11 cellular contexts compared by ENCODE assay signal in the genomic region with DNA sequence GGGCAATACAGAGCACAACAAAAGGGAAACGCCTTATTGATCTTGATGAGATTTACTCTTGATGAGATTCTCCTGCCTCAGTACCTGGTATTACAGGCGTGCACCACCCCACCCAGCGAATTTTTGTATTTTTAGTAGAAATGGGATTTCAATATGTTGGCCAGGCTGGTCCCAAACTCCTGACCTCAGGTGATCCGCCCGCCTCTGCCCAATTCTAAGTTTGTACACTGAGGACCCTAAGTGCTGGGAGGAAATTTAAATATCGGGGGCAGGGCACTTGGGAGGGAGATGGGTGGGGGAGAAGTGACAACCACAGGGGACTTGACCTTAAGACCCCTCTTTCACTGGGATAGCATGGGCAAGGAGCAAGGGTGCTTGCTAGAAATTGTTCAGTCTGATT. TPM values are rescaled to one million over a fixed set of nuclear protein-coding genes. Genes with fewer than 3 reads are reported as not detected.
DNase-seq lines count a peak whose midpoint lies in the region; ATAC-seq lines count a peak whose summit lies in the region.
"Had no signal": no experiment of that assay in that cellular context is flagged by ENCODE, and none has a peak within 500 bp of the region (broad histone marks: within the 10 kb centered on the region; RNA-seq: fewer than 3 reads in every experiment).

No MANE protein-coding gene starts in this region.

- peaks cover 15% of the 10 kb centered on the region for H3K4me1 ChIP-seq in mesenchymal stem cell (ENCODE audit: control insufficient read depth, insufficient read depth, low read depth, low read length)

- H4K91ac ChIP-seq in mesenchymal stem cell (ENCODE audit: low read length): no peak overlapping the region

- H3K4me2 ChIP-seq in mesenchymal stem cell (ENCODE audit: low read length, poor library complexity, severe bottlenecking): peak overlapping the region; percentile 31

- no peak overlapping the region for H3K23ac ChIP-seq in mesenchymal stem cell (ENCODE audit: low read length in 2 of 2)

- H4K8ac ChIP-seq in mesenchymal stem cell (ENCODE audit: low read length): no peak overlapping the region

- H2BK120ac ChIP-seq in mesenchymal stem cell (ENCODE audit: low read depth, low read length): no peak overlapping the region

- H3K9me3 ChIP-seq in mesenchymal stem cell (ENCODE audit: control insufficient read depth, low read length): no peaks in the 10 kb centered on the region

- no peak for ATAC-seq in stimulated activated naive CD8-positive, alpha-beta T cell treated with anti-CD3 and anti-CD28 coated beads, Interleukin-15, Interleukin-2, amounts not matched to agents 100 U/mL and 50 U/mL, for 24 hours
- ATAC-seq in HG03442 (IDR thresholded peaks at IDR 0.05; ENCODE audit: unreplicated experiment) (no peak), HG03378 (IDR thresholded peaks at IDR 0.05; ENCODE audit: unreplicated experiment) (no peak)
- ATAC-seq: left ventricle myocardium superior had no signal

- no peak overlapping the region for H3K18ac ChIP-seq in mesenchymal stem cell (ENCODE audit: low read depth in 1 of 2, low read length in 2 of 2)

- peaks cover 77% of the 10 kb centered on the region for H3K4me1 Mint-ChIP-seq in stimulated activated naive CD8-positive, alpha-beta T cell treated with anti-CD3 and anti-CD28 coated beads, Interleukin-15, Interleukin-2, amounts not matched to agents 100 ng/mL and 50 ng/mL, for 24 hours (ENCODE audit: low read depth)
- H3K4me1 Mint-ChIP-seq in activated naive CD8-positive, alpha-beta T cell treated with anti-CD3 and anti-CD28 coated beads for 36 hours: peaks cover 66% of the 10 kb centered on the region

- peaks cover 40 to 67% of the 10 kb centered on the region in 2 experiments for H3K36me3 ChIP-seq in mesenchymal stem cell (ENCODE audit: control insufficient read depth in 1 of 2, insufficient read depth in 2 of 2, low read depth in 1 of 2, low read length in 2 of 2)

- H3K4ac ChIP-seq in mesenchymal stem cell (ENCODE audit: low read depth in 1 of 2, low read length in 2 of 2): no peak overlapping the region

- peak overlapping the region; percentile 95 for H3K9ac ChIP-seq in mesenchymal stem cell (ENCODE audit: low read length)

- no peak for DNase-seq in stimulated activated naive CD8-positive, alpha-beta T cell treated with anti-CD3 and anti-CD28 coated beads, Interleukin-15, Interleukin-2, amounts not matched to agents 100 U/mL and 50 U/mL, for 24 hours
- no peak for DNase-seq in activated naive CD8-positive, alpha-beta T cell treated with anti-CD3 and anti-CD28 coated beads for 36 hours
- no peak for DNase-seq in mesenchymal stem cell
- no peak for DNase-seq in AG20443 (ENCODE audit: low spot score)
- no peak for DNase-seq in NCI-H510A treated with DMSO at 0.1 percent for 48 hours (lab: John Stamatoyannopoulos, UW)
- DNase-seq: left ventricle myocardium superior, Right ventricle myocardium superior had no signal

- no peaks in the 10 kb centered on the region for H3K27me3 ChIP-seq in mesenchymal stem cell (ENCODE audit: control insufficient read depth in 1 of 2, insufficient read depth in 1 of 2, low read length in 2 of 2)

- H2BK5ac ChIP-seq in mesenchymal stem cell (ENCODE audit: low read depth, low read length, poor library complexity, severe bottlenecking): no peak overlapping the region

- H3K4me3 Mint-ChIP-seq in stimulated activated naive CD8-positive, alpha-beta T cell treated with anti-CD3 and anti-CD28 coated beads, Interleukin-15, Interleukin-2, amounts not matched to agents 100 ng/mL and 50 ng/mL, for 24 hours: peak overlapping the region; percentile 88
- H3K4me3 Mint-ChIP-seq in activated naive CD8-positive, alpha-beta T cell treated with anti-CD3 and anti-CD28 coated beads for 36 hours: peak overlapping the region; percentile 89

- no peak overlapping the region for H2AK5ac ChIP-seq in mesenchymal stem cell (ENCODE audit: low read length, severe bottlenecking)

- H3K9me3 Mint-ChIP-seq in stimulated activated naive CD8-positive, alpha-beta T cell treated with anti-CD3 and anti-CD28 coated beads, Interleukin-15, Interleukin-2, amounts not matched to agents 100 ng/mL and 50 ng/mL, for 24 hours: no peaks in the 10 kb centered on the region
- no peaks in the 10 kb centered on the region for H3K9me3 Mint-ChIP-seq in activated naive CD8-positive, alpha-beta T cell treated with anti-CD3 and anti-CD28 coated beads for 36 hours

- H3K27ac Mint-ChIP-seq in stimulated activated naive CD8-positive, alpha-beta T cell treated with anti-CD3 and anti-CD28 coated beads, Interleukin-15, Interleukin-2, amounts not matched to agents 100 ng/mL and 50 ng/mL, for 24 hours: peak overlapping the region; percentile 92
- peak overlapping the region; percentile 97 for H3K27ac Mint-ChIP-seq in activated naive CD8-positive, alpha-beta T cell treated with anti-CD3 and anti-CD28 coated beads for 36 hours

- peak overlapping the region; percentile 4 for H3K27ac ChIP-seq in mesenchymal stem cell (ENCODE audit: low read length, poor library complexity, severe bottlenecking)

- H3K79me1 ChIP-seq in mesenchymal stem cell (replicated peaks; ENCODE audit: low read length, poor library complexity, severe bottlenecking): peaks cover 1% of the 10 kb centered on the region

- no peak overlapping the region for H3K14ac ChIP-seq in mesenchymal stem cell (ENCODE audit: low read length in 2 of 2)

- peaks cover 85% of the 10 kb centered on the region for H3K36me3 Mint-ChIP-seq in stimulated activated naive CD8-positive, alpha-beta T cell treated with anti-CD3 and anti-CD28 coated beads, Interleukin-15, Interleukin-2, amounts not matched to agents 100 ng/mL and 50 ng/mL, for 24 hours (ENCODE audit: low read depth)
- H3K36me3 Mint-ChIP-seq in activated naive CD8-positive, alpha-beta T cell treated with anti-CD3 and anti-CD28 coated beads for 36 hours: peaks cover 81% of the 10 kb centered on the region

- H2BK15ac ChIP-seq in mesenchymal stem cell (ENCODE audit: low read depth, poor library complexity, severe bottlenecking): no peak overlapping the region

- H3K4me3 ChIP-seq in mesenchymal stem cell (ENCODE audit: insufficient read depth in 1 of 2, low read depth in 1 of 2, low read length in 2 of 2): peak overlapping the region in 1 of 2 experiments; percentile 88

- no peaks in the 10 kb centered on the region for H3K27me3 Mint-ChIP-seq in stimulated activated naive CD8-positive, alpha-beta T cell treated with anti-CD3 and anti-CD28 coated beads, Interleukin-15, Interleukin-2, amounts not matched to agents 100 ng/mL and 50 ng/mL, for 24 hours
- no peaks in the 10 kb centered on the region for H3K27me3 Mint-ChIP-seq in activated naive CD8-positive, alpha-beta T cell treated with anti-CD3 and anti-CD28 coated beads for 36 hours

- H2AFZ ChIP-seq in mesenchymal stem cell (ENCODE audit: low read depth, low read length): no peak overlapping the region

- WGBS in mesenchymal stem cell: 96% methylated on average over 6 of the region's 6 CpGs

- H2BK12ac ChIP-seq in mesenchymal stem cell (ENCODE audit: low read length in 2 of 2): no peak overlapping the region

RNA-seq across cellular contexts. Expression of a gene that starts 14.1 kb away (rescaled TPM):
- total RNA-seq in activated naive CD8-positive, alpha-beta T cell treated with anti-CD3 and anti-CD28 coated beads for 36 hours: 100 to 1,000 TPM; 530 to 544 TPM
- 115 TPM for polyA plus RNA-seq in mesenchymal stem cell (2013, experiment 1 of 2)
- 117 TPM for polyA plus RNA-seq in mesenchymal stem cell (2013, experiment 2 of 2)

RNA-seq across cellular contexts. Expression of a gene that starts 23.4 kb away (rescaled TPM):
- not detected for total RNA-seq in activated naive CD8-positive, alpha-beta T cell treated with anti-CD3 and anti-CD28 coated beads for 36 hours
- polyA plus RNA-seq in mesenchymal stem cell (2013, experiment 1 of 2): not detected
- polyA plus RNA-seq in mesenchymal stem cell (2013, experiment 2 of 2): not detected
- total RNA-seq: HT1080, left ventricle myocardium superior, Right ventricle myocardium superior had no signal

RNA-seq across cellular contexts. Expression of a gene that starts 42.0 kb away (rescaled TPM):
- total RNA-seq in activated naive CD8-positive, alpha-beta T cell treated with anti-CD3 and anti-CD28 coated beads for 36 hours: 1 to 10 TPM; 2.4 to 2.9 TPM
- polyA plus RNA-seq in mesenchymal stem cell (2013, experiment 1 of 2): 3.1 TPM
- polyA plus RNA-seq in mesenchymal stem cell (2013, experiment 2 of 2): 3.3 TPM
